In the genomic region with DNA sequence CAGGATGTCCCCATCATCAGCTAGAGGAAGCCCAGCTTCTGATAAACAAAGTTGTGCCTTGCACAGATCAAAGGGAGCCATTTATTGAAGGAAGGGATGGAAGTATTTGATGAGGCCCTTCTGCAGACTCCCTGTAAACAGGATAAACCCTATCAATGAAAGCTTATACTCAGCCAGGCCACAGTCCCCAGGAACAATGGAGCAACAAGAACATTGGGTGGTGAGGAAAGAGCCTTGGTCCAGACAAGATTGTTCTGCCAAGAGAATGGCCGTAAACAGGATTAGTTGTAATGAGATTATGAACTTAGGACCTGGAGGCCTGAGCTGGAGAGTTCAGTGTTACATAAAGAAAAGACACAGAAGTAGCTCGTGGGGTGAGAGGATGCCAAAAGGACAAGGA, we compare ENCODE assay signal across 22 cellular contexts. TPM values are rescaled to one million over a fixed set of nuclear protein-coding genes. Genes with fewer than 3 reads are reported as not detected.
A peak's percentile ranks its signal among the peaks of the same experiment; 100 is the strongest.
DNase-seq lines count a peak whose midpoint lies in the region; ATAC-seq and TF ChIP-seq lines count a peak whose summit lies in the region.
"Had no signal": no experiment of that assay in that cellular context is flagged by ENCODE, and none has a peak within 500 bp of the region (broad histone marks: within the 10 kb centered on the region; RNA-seq: fewer than 3 reads in every experiment).

No MANE protein-coding gene starts in this region.

- DNase-seq in Caco-2: no peak
- no peak for DNase-seq in Panc1 (ENCODE audit: low read depth, low spot score)
- DNase-seq in islet precursor cell: peak; percentile 54
- peak; percentile 78 for DNase-seq in neural progenitor cell (ENCODE audit: low spot score)
- DNase-seq in activated T-cell treated with anti-CD3 and anti-CD28 coated beads for 4 hours: no peak
- DNase-seq in glutamatergic neuron: no peak
- no peak for DNase-seq in GM13977 (ENCODE audit: low spot score)
- DNase-seq: CD4-positive, alpha-beta memory T cell; DMS53; EL; HCEC 1CT; NCI-H1092 treated with DMSO at 0.1 percent for 48 hours; NCI-H1694; NCI-H2081 treated with DMSO at 0.1 percent for 48 hours; NCI-H2227 treated with DMSO at 0.1 percent for 48 hours; NCI-H510A treated with DMSO at 0.1 percent for 48 hours; NCI-H774 had no signal

- H3K9me3 Mint-ChIP-seq in Caco-2 (ENCODE audit: unreplicated experiment): peaks cover 6% of the 10 kb centered on the region
- H3K9me3 Mint-ChIP-seq in neural progenitor cell: peaks cover 5% of the 10 kb centered on the region
- no peaks in the 10 kb centered on the region for H3K9me3 Mint-ChIP-seq in glutamatergic neuron (ENCODE audit: unreplicated experiment)
- H3K9me3 Mint-ChIP-seq: CD4-positive, alpha-beta memory T cell; GM23338 had no signal

- H3F3A ChIP-seq in neural progenitor cell (ENCODE audit: low read depth): no peaks in the 10 kb centered on the region

- H2AFZ ChIP-seq in neural progenitor cell (replicated peaks): no peak overlapping the region
- H2AFZ ChIP-seq: GM23338 had no signal

- H3K27me3 ChIP-seq in Caco-2 (replicated peaks; ENCODE audit: control insufficient read depth, insufficient read depth, low read length) (no peaks in the 10 kb centered on the region), Panc1 (ENCODE audit: control insufficient read depth, insufficient read depth, low read length) (no peaks in the 10 kb centered on the region), neural progenitor cell (peaks cover 69% of the 10 kb centered on the region)
- H3K27me3 ChIP-seq: BLaER1 had no signal

- intact Hi-C loops in Caco-2 (cut with micrococcal nuclease; ENCODE audit: unreplicated experiment) (loop anchor here (5.0 kb wide), 1 partner anchor 45 kb away; no protein-coding TSS in a partner anchor), Panc1 (cut with micrococcal nuclease; ENCODE audit: unreplicated experiment) (no loop called here)

- H3K4me3 Mint-ChIP-seq in Caco-2 (ENCODE audit: unreplicated experiment): no peak overlapping the region
- no peak overlapping the region for H3K4me3 Mint-ChIP-seq in neural progenitor cell
- no peak overlapping the region for H3K4me3 Mint-ChIP-seq in glutamatergic neuron (ENCODE audit: unreplicated experiment)
- H3K4me3 Mint-ChIP-seq: CD4-positive, alpha-beta memory T cell; GM23338 had no signal

- H3K27ac ChIP-seq in Panc1 (ENCODE audit: low read length) (peak overlapping the region; percentile 67), neural progenitor cell (no peak overlapping the region)
- H3K27ac ChIP-seq: A549, BLaER1, RWPE1 had no signal

- H4K20me1 ChIP-seq in neural progenitor cell (ENCODE audit: low read depth): peaks cover 3% of the 10 kb centered on the region
- H4K20me1 ChIP-seq: BLaER1 had no signal

- peaks cover 26% of the 10 kb centered on the region for H3K36me3 Mint-ChIP-seq in Caco-2 (ENCODE audit: insufficient read depth, unreplicated experiment)
- H3K36me3 Mint-ChIP-seq in neural progenitor cell: no peaks in the 10 kb centered on the region
- no peaks in the 10 kb centered on the region for H3K36me3 Mint-ChIP-seq in glutamatergic neuron (ENCODE audit: unreplicated experiment)
- H3K36me3 Mint-ChIP-seq: CD4-positive, alpha-beta memory T cell had no signal

- ATAC-seq in Panc1: no peak
- ATAC-seq: A549, GM12878, GM23338 had no signal

- POLR2A ChIA-PET in Caco-2 (lab: Charles Lee): no interaction called here
- POLR2A ChIA-PET in Panc1 (lab: Charles Lee): interaction anchor here (0.6 kb wide), 2 partner anchors 30 to 147 kb away, joined by 3 read pairs; no protein-coding TSS in a partner anchor

- no peak overlapping the region for H3K9ac ChIP-seq in neural progenitor cell
- H3K9ac ChIP-seq: BLaER1 had no signal

- H3K9me3 ChIP-seq in Caco-2 (no peaks in the 10 kb centered on the region; the same call in 1 of the 2 replicates), Panc1 (ENCODE audit: control insufficient read depth, insufficient read depth, low read depth, low read length) (no peaks in the 10 kb centered on the region), neural progenitor cell (ENCODE audit: low read depth) (no peaks in the 10 kb centered on the region)
- H3K9me3 ChIP-seq: A549, BLaER1 had no signal

- H3K27ac Mint-ChIP-seq in Caco-2 (ENCODE audit: unreplicated experiment) (peak overlapping the region; percentile 71), neural progenitor cell (peak overlapping the region; percentile 13), glutamatergic neuron (ENCODE audit: unreplicated experiment) (no peak overlapping the region)
- H3K27ac Mint-ChIP-seq: CD4-positive, alpha-beta memory T cell; GM23338 had no signal

- peaks cover 51% of the 10 kb centered on the region for H3K4me1 Mint-ChIP-seq in Caco-2 (ENCODE audit: low read depth, unreplicated experiment)
- peaks cover 22% of the 10 kb centered on the region for H3K4me1 Mint-ChIP-seq in neural progenitor cell
- no peaks in the 10 kb centered on the region for H3K4me1 Mint-ChIP-seq in glutamatergic neuron (ENCODE audit: low read depth, unreplicated experiment)
- H3K4me1 Mint-ChIP-seq: CD4-positive, alpha-beta memory T cell had no signal

- H3K4me1 ChIP-seq in Caco-2 (peaks cover 59% of the 10 kb centered on the region), Panc1 (ENCODE audit: control insufficient read depth, insufficient read depth, low read length) (peaks cover 46% of the 10 kb centered on the region), neural progenitor cell (no peaks in the 10 kb centered on the region)

- H3K79me2 ChIP-seq in neural progenitor cell (ENCODE audit: low read depth): no peaks in the 10 kb centered on the region

- H3K36me3 ChIP-seq in Caco-2 (ENCODE audit: control insufficient read depth, insufficient read depth, low read length) (no peaks in the 10 kb centered on the region), Panc1 (ENCODE audit: control insufficient read depth, insufficient read depth, low read length) (no peaks in the 10 kb centered on the region), neural progenitor cell (no peaks in the 10 kb centered on the region)
- H3K36me3 ChIP-seq: BLaER1 had no signal

- BruUV-seq in Caco-2 (replicated peaks; lab: Mats Ljungman, UMichigan): no TSS peak
- no TSS peak for BruUV-seq in Panc1 (replicated peaks; lab: Mats Ljungman, UMichigan)

- H3K4me3 ChIP-seq in Caco-2 (ENCODE audit: low read depth, low read length) (no peak overlapping the region), Panc1 (ENCODE audit: low read depth in 2 of 2, low read length in 2 of 2) (no peak overlapping the region), neural progenitor cell (no peak overlapping the region)
- H3K4me3 ChIP-seq: A549, BLaER1, GM12878, GM23338 had no signal

- peak overlapping the region; percentile 5 for H3K4me2 ChIP-seq in neural progenitor cell
- H3K4me2 ChIP-seq: A549, BLaER1, GM23338 had no signal

- CTCF ChIA-PET in Caco-2 (lab: Charles Lee) (no interaction called here), Panc1 (lab: Charles Lee) (no interaction called here)

- no peaks in the 10 kb centered on the region for H3K27me3 Mint-ChIP-seq in Caco-2 (ENCODE audit: insufficient read depth, unreplicated experiment)
- peaks cover 6% of the 10 kb centered on the region for H3K27me3 Mint-ChIP-seq in neural progenitor cell (ENCODE audit: insufficient read depth, low read depth)
- no peaks in the 10 kb centered on the region for H3K27me3 Mint-ChIP-seq in glutamatergic neuron (ENCODE audit: unreplicated experiment)

- in situ Hi-C loops in Panc1 (cut with HindIII; ENCODE audit: low pct_unique_long_range_greater_than_20kb, low sequenced_read_pairs): no loop called here
- in situ Hi-C loops in GM13977 (cut with MboI; ENCODE audit: low pct_unique_long_range_greater_than_20kb, low sequenced_read_pairs, unreplicated experiment): no loop called here

- TF ChIP-seq CTCF in Caco-2 (IDR thresholded peaks at IDR 0.05; ENCODE audit: insufficient read depth in 1 of 2, low read depth in 1 of 2, low read length in 1 of 2, severe bottlenecking in 1 of 2, unreplicated experiment in 1 of 2) (no peak), Panc1 (IDR thresholded peaks at IDR 0.05) (no peak), neural progenitor cell (IDR thresholded peaks at IDR 0.05) (no peak), glutamatergic neuron (IDR thresholded peaks at IDR 0.05; ENCODE audit: partially characterized antibody, unreplicated experiment) (no peak), GM13977 (IDR thresholded peaks at IDR 0.05; ENCODE audit: extremely low read depth, insufficient read depth, missing control alignments) (no peak)

RNA-seq across cellular contexts. Expression of gene LIFR, which starts 40.6 kb away (rescaled TPM):
- 4.8 and 5.1 TPM in 2 replicates for total RNA-seq in Caco-2 (2022)
- 91.3 TPM for total RNA-seq in Panc1 (2021; ENCODE audit: unreplicated experiment)
- 20.6 TPM for polyA plus RNA-seq in Panc1 (2012; ENCODE audit: insufficient read length)
- 2.2 TPM in 2 replicates for total RNA-seq in neural progenitor cell (ENCODE audit: low replicate concordance)
- 41.6 TPM for total RNA-seq in glutamatergic neuron (ENCODE audit: unreplicated experiment)
- polyA plus RNA-seq: CD4-positive, alpha-beta memory T cell; GM12878 had no signal

Comparison
In these comparisons a context has a peak if more than half of its experiments do, and no peak if none do; other contexts are left out.
1. DNase-seq: peak in islet precursor cell (single experiment) and neural progenitor cell (single experiment); none in Caco-2 (0 of 2), Panc1 (single experiment), activated T-cell treated with anti-CD3 and anti-CD28 coated beads for 4 hours (single experiment), glutamatergic neuron (single experiment) and GM13977 (single experiment).